8 cellular contexts compared by ENCODE assay signal in genomic region chr4:105060628-105061027, GRCh38.
DNase-seq lines count a peak whose midpoint lies in the region; ATAC-seq and TF ChIP-seq lines count a peak whose summit lies in the region.

No MANE protein-coding gene starts in this region.

- no peaks in the 10 kb centered on the region for H3K27me3 ChIP-seq in SJCRH30
- H3K27me3 ChIP-seq in heart right ventricle, result no peaks in the 10 kb centered on the region
- H3K27me3 ChIP-seq in brain microvascular endothelial cell (replicated peaks), result no peaks in the 10 kb centered on the region

- H3K4me3 ChIP-seq in SJCRH30 (peak overlapping the region; percentile 43), heart right ventricle (no peak overlapping the region), brain microvascular endothelial cell (ENCODE audit: low read depth, low read length) (no peak overlapping the region)

- 60 to 63% methylated on average over 1 of the region's 1 CpG for WGBS in heart right ventricle, 2 donors

- peak; percentile 91 for ATAC-seq in HG03039 (IDR thresholded peaks at IDR 0.05; ENCODE audit: unreplicated experiment)
- ATAC-seq in heart right ventricle, result peak in 6 of 8 donors; percentile 49 to 63 (median 55)

- peak; percentile 39 for DNase-seq in activated naive CD4-positive, alpha-beta T cell treated with anti-CD3 and anti-CD28 coated beads for 36 hours
- no peak for DNase-seq in activated naive CD4-positive, alpha-beta T cell treated with anti-CD3 and anti-CD28 coated beads, Interleukin-2, amount 50 U/mL, for 16 hours
- DNase-seq in SJCRH30 (peak; percentile 25 to 55), heart right ventricle (no peak), NCI-H2107 treated with DMSO at 0.1 percent for 48 hours (lab: John Stamatoyannopoulos, UW; ENCODE audit: unreplicated experiment) (no peak), NCI-H510A (lab: John Stamatoyannopoulos, UW) (no peak), brain microvascular endothelial cell (no peak)

- no peaks in the 10 kb centered on the region for H3K36me3 ChIP-seq in SJCRH30
- no peaks in the 10 kb centered on the region for H3K36me3 ChIP-seq in heart right ventricle
- H3K36me3 ChIP-seq in brain microvascular endothelial cell (replicated peaks), result no peaks in the 10 kb centered on the region

- no peaks in the 10 kb centered on the region for H3K36me3 Mint-ChIP-seq in activated naive CD4-positive, alpha-beta T cell treated with anti-CD3 and anti-CD28 coated beads for 36 hours (ENCODE audit: low read depth)

- in situ Hi-C loops in brain microvascular endothelial cell (cut with HindIII; ENCODE audit: low pct_ligation_motif_present, low sequenced_read_pairs), result no loop called here

- H3K4me3 Mint-ChIP-seq in activated naive CD4-positive, alpha-beta T cell treated with anti-CD3 and anti-CD28 coated beads for 36 hours, result no peak overlapping the region

- H3K4me1 Mint-ChIP-seq in activated naive CD4-positive, alpha-beta T cell treated with anti-CD3 and anti-CD28 coated beads for 36 hours (ENCODE audit: low read depth), result peaks cover 57% of the 10 kb centered on the region

- H3K9me3 Mint-ChIP-seq in activated naive CD4-positive, alpha-beta T cell treated with anti-CD3 and anti-CD28 coated beads for 36 hours, result no peaks in the 10 kb centered on the region

- H3K9me3 ChIP-seq in SJCRH30 (replicated peaks), result no peaks in the 10 kb centered on the region
- no peaks in the 10 kb centered on the region for H3K9me3 ChIP-seq in heart right ventricle

- H3K27ac ChIP-seq in SJCRH30, result peak overlapping the region; percentile 72
- peak overlapping the region in 3 of 10 donors; percentile 31 to 88 (median 33) for H3K27ac ChIP-seq in heart right ventricle
- no peak overlapping the region for H3K27ac ChIP-seq in brain microvascular endothelial cell

- intact Hi-C loops in activated naive CD4-positive, alpha-beta T cell treated with anti-CD3 and anti-CD28 coated beads for 36 hours (cut with micrococcal nuclease), result loop anchor here (1.0 kb wide), 4 partner anchors 85 to 1255 kb away; no protein-coding TSS in a partner anchor
- intact Hi-C loops in heart right ventricle (cut with DNase I), result no loop called here

- TF ChIP-seq CTCF in heart right ventricle (IDR thresholded peaks at IDR 0.05), result no peak
- TF ChIP-seq CTCF in brain microvascular endothelial cell (IDR thresholded peaks at IDR 0.05; ENCODE audit: low read depth, low read length, missing control alignments), result no peak

- H3K27me3 Mint-ChIP-seq in activated naive CD4-positive, alpha-beta T cell treated with anti-CD3 and anti-CD28 coated beads for 36 hours (ENCODE audit: low read depth), result no peaks in the 10 kb centered on the region

- peak overlapping the region; percentile 91 for H3K27ac Mint-ChIP-seq in activated naive CD4-positive, alpha-beta T cell treated with anti-CD3 and anti-CD28 coated beads for 36 hours

- H3K4me1 ChIP-seq in SJCRH30 (peaks cover 9% of the 10 kb centered on the region), heart right ventricle (peaks cover 0 to 49% (median 7%) of the 10 kb centered on the region in 9 donors)

- CTCF ChIA-PET in activated naive CD4-positive, alpha-beta T cell treated with anti-CD3 and anti-CD28 coated beads for 36 hours (lab: Charles Lee), result interaction anchor here (1.2 kb wide), 1 partner anchor 14 kb away, joined by 3 read pairs; no protein-coding TSS in a partner anchor

Comparison
In these comparisons a context has a peak if more than half of its experiments do, and no peak if none do; other contexts are left out.
1. DNase-seq: peak in activated naive CD4-positive, alpha-beta T cell treated with anti-CD3 and anti-CD28 coated beads for 36 hours (single experiment) and SJCRH30 (2 of 2); none in activated naive CD4-positive, alpha-beta T cell treated with anti-CD3 and anti-CD28 coated beads, Interleukin-2, amount 50 U/mL, for 16 hours (single experiment), heart right ventricle (0 of 2), NCI-H2107 treated with DMSO at 0.1 percent for 48 hours (single experiment), NCI-H510A (single experiment) and brain microvascular endothelial cell (single experiment).